8 cellular contexts compared by ENCODE assay signal in genomic region chr2:207334631-207335371, GRCh38.
A peak's percentile ranks its signal among the peaks of the same experiment; 100 is the strongest.
DNase-seq lines count a peak whose midpoint lies in the region; ATAC-seq and TF ChIP-seq lines count a peak whose summit lies in the region.

No MANE protein-coding gene starts in this region.

- peak overlapping the region; percentile 94 for H3K18ac ChIP-seq in IMR-90 (ENCODE audit: low read depth, low read length)

- dilution Hi-C loops in IMR-90 (cut with HindIII; ENCODE audit: low sequenced_read_pairs, unreplicated experiment) = no loop called here

- in situ Hi-C loops in IMR-90 (cut with MboI; ENCODE audit: low sequenced_read_pairs) = no loop called here

- no peak for TF ChIP-seq CTCF in IMR-90 (conservative IDR thresholded peaks at IDR 0.05; ENCODE audit: low read depth, low read length)
- peak in 1 of 12 donors; percentile 10 for TF ChIP-seq CTCF in heart left ventricle (IDR thresholded peaks at IDR 0.05)

- peak overlapping the region; percentile 83 for H2AFZ ChIP-seq in IMR-90 (replicated peaks; ENCODE audit: low read length, poor library complexity)

- peak overlapping the region; percentile 92 for H2BK20ac ChIP-seq in IMR-90 (ENCODE audit: low read depth, low read length)

- peak overlapping the region; percentile 51 for H3K9ac ChIP-seq in IMR-90 (ENCODE audit: low read depth, low read length)

- H3K9me3 Mint-ChIP-seq in activated naive CD4-positive, alpha-beta T cell treated with anti-CD3 and anti-CD28 coated beads, Interleukin-2, amount 50 U/mL, for 24 hours = no peaks in the 10 kb centered on the region

- H3K4ac ChIP-seq in IMR-90 (ENCODE audit: low read depth, low read length) = peak overlapping the region; percentile 97

- peak overlapping the region; percentile 84 to 91 for H4K8ac ChIP-seq in IMR-90 (ENCODE audit: low read depth in 2 of 2, low read length in 2 of 2)

- whole genome bisulfite sequencing in IMR-90 (ENCODE audit: extremely low coverage in 2 of 2, insufficient read length in 1 of 2), 2 experiments = 0% methylated on average over 8 of the region's 20 CpGs; no CpG with 5 or more reads in 1 of the 2 experiments
- WGBS in heart left ventricle, 4 donors = 5 to 19% (median 10%) methylated on average over 20 of the region's 20 CpGs

- peak overlapping the region; percentile 86 for H2AK9ac ChIP-seq in IMR-90 (replicated peaks; ENCODE audit: low read depth, low read length, poor library complexity)

- H3K4me2 ChIP-seq in IMR-90 (ENCODE audit: low read depth, low read length) = peak overlapping the region; percentile 85

- H4K91ac ChIP-seq in IMR-90 (ENCODE audit: insufficient read depth, low read depth, low read length) = peak overlapping the region; percentile 96

- peak overlapping the region; percentile 82 for H2BK120ac ChIP-seq in IMR-90 (ENCODE audit: low read depth, low read length)

- no peaks in the 10 kb centered on the region for H3K27me3 Mint-ChIP-seq in activated naive CD4-positive, alpha-beta T cell treated with anti-CD3 and anti-CD28 coated beads, Interleukin-2, amount 50 U/mL, for 24 hours

- BruUV-seq in IMR-90 (replicated peaks; lab: Mats Ljungman, UMichigan) = TSS peak; percentile 61

- H3K27me3 ChIP-seq in IMR-90 (ENCODE audit: control insufficient read depth, insufficient read depth, low read length) (no peaks in the 10 kb centered on the region), heart left ventricle (no peaks in the 10 kb centered on the region)

- peak overlapping the region; percentile 92; the same call in 2 of the 3 replicates for H2BK15ac ChIP-seq in IMR-90 (ENCODE audit: low read depth, low read length)

- intact Hi-C loops in IMR-90 (cut with micrococcal nuclease) (loop anchor here (1.0 to 5.0 kb wide), 6 partner anchors 60 to 352 kb away; no protein-coding TSS in a partner anchor), heart left ventricle (cut with DNase I) (loop anchor here in 9 of 10 donors (1.0 to 10.0 kb wide), 12 partner anchors 76 to 530 kb away; partner anchors contain the start of gene KLF7 (in 3 of the 9))

- H3K4me1 ChIP-seq in IMR-90 (ENCODE audit: control insufficient read depth, insufficient read depth, low read length) (peaks cover 14% of the 10 kb centered on the region), heart left ventricle (peaks cover 2 to 82% (median 37%) of the 10 kb centered on the region in 12 donors)

- H3K9me3 ChIP-seq in IMR-90 (ENCODE audit: control insufficient read depth, insufficient read depth, low read length) (no peaks in the 10 kb centered on the region), heart left ventricle (no peaks in the 10 kb centered on the region)

- H2AK5ac ChIP-seq in IMR-90 (ENCODE audit: low read depth, low read length) = peak overlapping the region; percentile 82

- H3K27ac ChIP-seq in IMR-90 (ENCODE audit: insufficient read depth, low read length) = peak overlapping the region; percentile 67
- peak overlapping the region; percentile 73 to 96 (median 90) for H3K27ac ChIP-seq in heart left ventricle

- ATAC-seq in GM19328 (IDR thresholded peaks at IDR 0.05; ENCODE audit: unreplicated experiment) (peak; percentile 28), IMR-90 (ENCODE audit: low read depth) (peak; percentile 79), heart left ventricle (peak; percentile 61 to 86 (median 84)), HG03159 (IDR thresholded peaks at IDR 0.05; ENCODE audit: unreplicated experiment) (no peak)

- peak; percentile 86 for TF ChIP-seq POLR2A in IMR-90 (IDR thresholded peaks at IDR 0.05; ENCODE audit: low read depth, low read length)
- TF ChIP-seq POLR2A in heart left ventricle (IDR thresholded peaks at IDR 0.05) = peak in 1 of 2 donors; percentile 32

- H3K14ac ChIP-seq in IMR-90 (replicated peaks; ENCODE audit: low read depth, low read length) = peak overlapping the region; percentile 93

- peak overlapping the region; percentile 91 for H2BK5ac ChIP-seq in IMR-90 (ENCODE audit: low read depth, low read length, poor library complexity, severe bottlenecking)

- H3K56ac ChIP-seq in IMR-90 (ENCODE audit: extremely low read depth, insufficient read depth, low read length) = peak overlapping the region; percentile 94

- H3K4me3 ChIP-seq in IMR-90 (ENCODE audit: insufficient read depth, low read depth, low read length) = peak overlapping the region; percentile 24
- peak overlapping the region in 10 of 12 donors; percentile 12 to 45 (median 36) for H3K4me3 ChIP-seq in heart left ventricle

- H3K36me3 ChIP-seq in IMR-90 (ENCODE audit: control insufficient read depth, insufficient read depth, low read length) = no peaks in the 10 kb centered on the region
- no peaks in the 10 kb centered on the region for H3K36me3 ChIP-seq in heart left ventricle

- POLR2A ChIA-PET in IMR-90 (lab: Charles Lee; ENCODE audit: unreplicated experiment) = interaction anchor here (0.5 to 1.8 kb wide), 8 partner anchors 22 to 341 kb away, joined by 3 to 11 read pairs (median 4); partner anchors contain the start of gene KLF7

- peaks cover 7% of the 10 kb centered on the region for H3K9me1 ChIP-seq in IMR-90 (ENCODE audit: insufficient read depth, low read length)

- H3K23ac ChIP-seq in IMR-90 (ENCODE audit: low read depth, low read length) = peak overlapping the region; percentile 71

- peak overlapping the region; percentile 93 for H4K5ac ChIP-seq in IMR-90 (ENCODE audit: low read depth, low read length)

- no peaks in the 10 kb centered on the region for H3K36me3 Mint-ChIP-seq in activated naive CD4-positive, alpha-beta T cell treated with anti-CD3 and anti-CD28 coated beads, Interleukin-2, amount 50 U/mL, for 24 hours

- no peaks in the 10 kb centered on the region for H4K20me1 ChIP-seq in IMR-90 (ENCODE audit: insufficient read depth, low read length)

- CTCF ChIA-PET in IMR-90 (lab: Yijun Ruan, JAX) = interaction anchor here (0.8 kb wide), 2 partner anchors 74 to 76 kb away, joined by 3 read pairs; no protein-coding TSS in a partner anchor

- H3K4me3 Mint-ChIP-seq in activated naive CD4-positive, alpha-beta T cell treated with anti-CD3 and anti-CD28 coated beads, Interleukin-2, amount 50 U/mL, for 24 hours = no peak overlapping the region

- peak; percentile 98 for DNase-seq in A172 (ENCODE audit: low spot score)
- peak; percentile 100 for DNase-seq in IMR-90
- DNase-seq in heart left ventricle = peak; percentile 66 to 87 (median 77)
- DNase-seq in pulmonary artery endothelial cell (ENCODE audit: low read depth, low spot score) = peak; percentile 99
- no peak for DNase-seq in SKM-1 (lab: John Stamatoyannopoulos, UW; ENCODE audit: unreplicated experiment)

- H3K79me1 ChIP-seq in IMR-90 (ENCODE audit: low read depth in 1 of 2, low read length in 2 of 2) = peaks cover 0 to 4% of the 10 kb centered on the region in 2 experiments; a peak in 1 of 4 replicates

- peaks cover 41% of the 10 kb centered on the region for H3K4me1 Mint-ChIP-seq in activated naive CD4-positive, alpha-beta T cell treated with anti-CD3 and anti-CD28 coated beads, Interleukin-2, amount 50 U/mL, for 24 hours

- peak overlapping the region; percentile 44 for H3K27ac Mint-ChIP-seq in activated naive CD4-positive, alpha-beta T cell treated with anti-CD3 and anti-CD28 coated beads, Interleukin-2, amount 50 U/mL, for 24 hours

- no peak; the same call in none of the 2 replicates for TF ChIP-seq RAD21 in IMR-90 (IDR thresholded peaks at IDR 0.05; ENCODE audit: low read length)

TF ChIP-seq in IMR-90, 13 proteins besides CTCF, POLR2A, EP300 and RAD21:
- TF ChIP-seq FOS (IDR thresholded peaks at IDR 0.05; ENCODE audit: low read depth, low read length) (peak; percentile 84), MAFK (IDR thresholded peaks at IDR 0.05; ENCODE audit: low read depth, low read length) (0 out of 2 replicates have a peak, but pooled peaks have one; percentile 2), BHLHE40 (IDR thresholded peaks at IDR 0.05; ENCODE audit: low read depth, low read length) (no peak), RFX5 (IDR thresholded peaks at IDR 0.05; ENCODE audit: low read depth, low read length) (no peak), MAZ (IDR thresholded peaks at IDR 0.05; ENCODE audit: borderline replicate concordance, low read depth, low read length) (peak; percentile 52; the same call in 1 of the 2 replicates), NFE2L2 (IDR thresholded peaks at IDR 0.05; ENCODE audit: low read depth, low read length) (0 out of 2 replicates have a peak, but pooled peaks have one; percentile 32)
